Comparison of ENCODE assay signal across 23 cellular contexts in the genomic region with DNA sequence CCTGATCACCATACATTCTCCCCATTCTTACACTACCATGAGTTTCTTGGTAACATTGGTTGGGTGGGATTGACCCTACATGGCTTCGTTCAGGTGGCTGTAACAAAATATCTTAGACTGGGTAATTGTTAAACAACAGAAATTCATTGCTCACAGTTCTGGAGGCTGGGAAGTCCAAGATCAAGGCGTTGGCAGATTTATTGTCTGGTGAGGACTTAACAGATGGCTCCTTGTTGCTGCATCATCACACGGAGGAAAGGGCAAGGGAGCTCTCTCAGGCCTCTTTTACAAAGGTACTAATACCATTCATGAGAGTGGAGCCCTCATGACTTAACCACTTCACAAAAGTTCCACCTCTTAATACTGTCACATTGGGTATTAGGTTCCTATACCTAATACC.
"Had no signal": no experiment of that assay in that cellular context is flagged by ENCODE, and none has a peak within 500 bp of the region (broad histone marks: within the 10 kb centered on the region; RNA-seq: fewer than 3 reads in every experiment).

No MANE protein-coding gene starts in this region.

- H3K4me3 ChIP-seq: hepatocyte, lower lobe of right lung, pancreas, prostate gland, sigmoid colon, spleen, suprapubic skin, thoracic aorta, tibial artery, upper lobe of right lung had no signal

- FAIRE-seq: pancreas, small intestine, urothelium cell line had no signal

- H3K36me3 ChIP-seq: lower lobe of right lung, pancreas, prostate gland, sigmoid colon, spleen, suprapubic skin, thoracic aorta, tibial artery, upper lobe of right lung had no signal

- H3K79me2 ChIP-seq: hepatocyte had no signal

- H3K4me2 ChIP-seq: hepatocyte had no signal

- H2AFZ ChIP-seq: hepatocyte had no signal

- ATAC-seq: lower lobe of right lung; naive thymus-derived CD8-positive, alpha-beta T cell; pancreas; right cardiac atrium; stimulated activated effector memory CD8-positive, alpha-beta T cell treated with anti-CD3 and anti-CD28 coated beads, Interleukin-12 subunit alpha, Interleukin-12 subunit beta, amount 100 ng/mL, for 72 hours; upper lobe of right lung had no signal

- H3K4me1 ChIP-seq: lower lobe of right lung, pancreas, prostate gland, spleen, upper lobe of right lung had no signal

- H3K27ac ChIP-seq: hepatocyte, lower lobe of right lung, pancreas, prostate gland, spleen, suprapubic skin, thoracic aorta, tibial artery, upper lobe of right lung had no signal

- H3K9me3 ChIP-seq: lower lobe of right lung, pancreas, prostate gland, sigmoid colon, suprapubic skin, thoracic aorta, tibial artery, upper lobe of right lung had no signal

- H3K27me3 ChIP-seq: hepatocyte, pancreas, sigmoid colon, spleen, suprapubic skin, tibial artery, upper lobe of right lung had no signal

- DNase-seq: islet precursor cell; lower lobe of right lung; mammary epithelial cell; mesenchymal stem cell; naive thymus-derived CD8-positive, alpha-beta T cell; nucleus accumbens; pancreas; posterior cingulate gyrus; retina; right cardiac atrium; sigmoid colon; small intestine; spleen; stimulated activated CD4-positive, alpha-beta T cell treated with anti-CD3 and anti-CD28 coated beads, Interleukin-4, amount 100 ng/mL, for 24 hours; stimulated activated naive CD4-positive, alpha-beta T cell; tibial artery; upper lobe of right lung had no signal
